8 cellular contexts compared by ENCODE assay signal in genomic region chr2:204545861-204546773, GRCh38. TPM values are rescaled to one million over a fixed set of nuclear protein-coding genes. Genes with fewer than 3 reads are reported as not detected.
DNase-seq lines count a peak whose midpoint lies in the region; ATAC-seq and TF ChIP-seq lines count a peak whose summit lies in the region.

No MANE protein-coding gene starts in this region.

- H3K4me1 ChIP-seq in mesodermal cell (ENCODE audit: control insufficient read depth, insufficient read depth, low read length, poor library complexity, severe bottlenecking) = peaks cover 5% of the 10 kb centered on the region
- H3K4me1 ChIP-seq in urinary bladder (ENCODE audit: insufficient read depth) = peaks cover 2% of the 10 kb centered on the region

- H3K4me3 ChIP-seq in H7 (ENCODE audit: insufficient read depth, low read depth, low read length) = peak overlapping the region; percentile 60
- H3K4me3 ChIP-seq in mesodermal cell (ENCODE audit: extremely low read depth, insufficient read depth, low read length, poor library complexity, severe bottlenecking) = peak overlapping the region; percentile 63
- peak overlapping the region; percentile 90 for H3K4me3 ChIP-seq in urinary bladder (ENCODE audit: low read depth, low read length)

- no peak for TF ChIP-seq CTCF in CD14-positive monocyte (IDR thresholded peaks at IDR 0.05)

- H3K36me3 ChIP-seq in H7 (replicated peaks; ENCODE audit: control insufficient read depth, insufficient read depth, low read length) (no peaks in the 10 kb centered on the region), mesodermal cell (ENCODE audit: control insufficient read depth, insufficient read depth, low read length) (no peaks in the 10 kb centered on the region), urinary bladder (ENCODE audit: insufficient read depth) (no peaks in the 10 kb centered on the region)

- H3K36me3 Mint-ChIP-seq in CD14-positive monocyte = peaks cover 0 to 4% of the 10 kb centered on the region in 2 donors
- no peaks in the 10 kb centered on the region for H3K36me3 Mint-ChIP-seq in dendritic cell treated with granulocyte-macrophage colony-stimulating factor and Interleukin-4, amounts not matched to agents 40 ng/mL and 50 ng/mL, for 4 days (ENCODE audit: low read depth)

- ATAC-seq in GM21528 (IDR thresholded peaks at IDR 0.05; ENCODE audit: low FRiP score, unreplicated experiment) (no peak), GM18519 (IDR thresholded peaks at IDR 0.05; ENCODE audit: low FRiP score, unreplicated experiment) (no peak)

- peaks cover 0 to 9% (median 2%) of the 10 kb centered on the region in 7 donors for H3K9me3 Mint-ChIP-seq in CD14-positive monocyte
- H3K9me3 Mint-ChIP-seq in dendritic cell treated with granulocyte-macrophage colony-stimulating factor and Interleukin-4, amounts not matched to agents 40 ng/mL and 50 ng/mL, for 4 days = no peaks in the 10 kb centered on the region

- H3K27me3 Mint-ChIP-seq in CD14-positive monocyte (ENCODE audit: low read depth in 3 of 3) = peaks cover 34 to 35% (median 35%) of the 10 kb centered on the region in 3 donors
- H3K27me3 Mint-ChIP-seq in dendritic cell treated with granulocyte-macrophage colony-stimulating factor and Interleukin-4, amounts not matched to agents 40 ng/mL and 50 ng/mL, for 4 days = peaks cover 26% of the 10 kb centered on the region

- peaks cover 28% of the 10 kb centered on the region for H3K27me3 ChIP-seq in H7 (ENCODE audit: control insufficient read depth, insufficient read depth, low read length)

- H3K27ac ChIP-seq in mesodermal cell (ENCODE audit: low read depth, low read length, severe bottlenecking) (no peak overlapping the region), urinary bladder (ENCODE audit: low read depth) (peak overlapping the region; percentile 70)

- no peak for DNase-seq in CD14-positive monocyte (ENCODE audit: low spot score)
- DNase-seq in H7 = peak; percentile 60
- DNase-seq in NCI-H748 (lab: John Stamatoyannopoulos, UW; ENCODE audit: unreplicated experiment) = peak; percentile 87

- H3K9me3 ChIP-seq in mesodermal cell (ENCODE audit: control insufficient read depth, low read length) = no peaks in the 10 kb centered on the region

- peaks cover 13% of the 10 kb centered on the region for H3K4me1 Mint-ChIP-seq in CD14-positive monocyte
- H3K4me1 Mint-ChIP-seq in dendritic cell treated with granulocyte-macrophage colony-stimulating factor and Interleukin-4, amounts not matched to agents 40 ng/mL and 50 ng/mL, for 4 days (ENCODE audit: low read depth) = peaks cover 16% of the 10 kb centered on the region

- WGBS in mesodermal cell (ENCODE audit: insufficient coverage in 2 of 2), 2 experiments = 9 to 10% methylated on average over 41 to 43 of the region's 45 CpGs
- 4% methylated on average over 45 of the region's 45 CpGs for WGBS in urinary bladder

- intact Hi-C loops in CD14-positive monocyte (cut with micrococcal nuclease) = no loop called here
- intact Hi-C loops in dendritic cell treated with granulocyte-macrophage colony-stimulating factor and Interleukin-4, amounts not matched to agents 40 ng/mL and 50 ng/mL, for 4 days (cut with micrococcal nuclease) = no loop called here

- no peak overlapping the region for H3K27ac Mint-ChIP-seq in CD14-positive monocyte
- H3K27ac Mint-ChIP-seq in dendritic cell treated with granulocyte-macrophage colony-stimulating factor and Interleukin-4, amounts not matched to agents 40 ng/mL and 50 ng/mL, for 4 days = no peak overlapping the region

- H3K4me3 Mint-ChIP-seq in CD14-positive monocyte = peak overlapping the region; percentile 68 to 82
- H3K4me3 Mint-ChIP-seq in dendritic cell treated with granulocyte-macrophage colony-stimulating factor and Interleukin-4, amounts not matched to agents 40 ng/mL and 50 ng/mL, for 4 days = peak overlapping the region; percentile 10

RNA-seq across cellular contexts. Expression of gene PARD3B, which starts 0.8 kb away (rescaled TPM):
- polyA plus RNA-seq in CD14-positive monocyte (not detected), urinary bladder (9.1 TPM)
- total RNA-seq in H7 (2014; rRNA removed; shearing (Covaris generic)) = 1.4 and 2.3 TPM in 2 replicates
- polyA plus RNA-seq in mesodermal cell (2013, experiment 1 of 2) = 3.8 TPM
- 2.5 TPM for polyA plus RNA-seq in mesodermal cell (2013, experiment 2 of 2)
- 42.9 TPM for total RNA-seq in urinary bladder

Comparison
In these comparisons a context has a peak if more than half of its experiments do, and no peak if none do; other contexts are left out.
1. RNA of gene PARD3B, which starts 0.8 kb away (total RNA-seq): 42.9 TPM in urinary bladder (single experiment); 1.4 to 2.3 TPM in H7; every median in the first group is over 10 times any median in the second.
2. Peak in every context shown above with its lines, with median percentiles within 50 percentile points of each other: H3K4me3 ChIP-seq.